In the genomic region with DNA sequence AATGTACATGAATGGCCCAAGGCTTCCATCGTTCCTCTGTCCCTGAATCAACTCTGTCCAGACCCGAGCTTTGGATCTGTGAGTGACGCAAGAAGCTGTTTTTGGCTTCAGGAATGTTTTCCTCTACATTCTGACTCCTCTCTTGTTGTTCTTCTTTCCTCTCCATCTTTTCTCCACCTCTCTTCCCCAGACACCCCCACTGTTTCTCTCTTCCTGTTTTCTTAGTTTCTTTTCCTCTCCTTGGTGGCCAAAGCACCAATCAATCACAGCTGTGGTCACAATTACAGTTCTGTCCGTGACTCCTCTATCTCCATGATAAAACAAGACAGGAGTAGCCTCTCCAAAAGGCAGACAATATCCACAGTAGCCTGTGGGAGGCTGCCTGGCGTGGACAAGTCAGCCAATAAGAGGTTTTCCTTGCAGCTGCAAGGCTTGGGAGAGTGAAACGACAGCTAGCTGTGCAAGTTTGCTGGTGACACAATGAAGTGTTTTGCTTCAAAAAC, we compare ENCODE assay signal across 8 cellular contexts. TPM values are rescaled to one million over a fixed set of nuclear protein-coding genes. Genes with fewer than 3 reads are reported as not detected.
DNase-seq lines count a peak whose midpoint lies in the region; ATAC-seq, FAIRE-seq and TF ChIP-seq lines count a peak whose summit lies in the region.

No MANE protein-coding gene starts in this region.

- peaks cover 8% of the 10 kb centered on the region for H3K4me1 Mint-ChIP-seq in MCF 10A (ENCODE audit: insufficient read depth, unreplicated experiment)
- peaks cover 3% of the 10 kb centered on the region for H3K4me1 Mint-ChIP-seq in activated CD8-positive, alpha-beta memory T cell treated with anti-CD3 and anti-CD28 coated beads, Interleukin-2, amount 10 ng/mL, durations not matched to agents 7 days and 5 days

- H3K4me3 ChIP-seq in HepG2 (replicated peaks in 1 of 3; ENCODE audit: insufficient read depth in 1 of 3, low read depth in 2 of 3, low read length in 3 of 3) (peak overlapping the region in 1 of 3 experiments; percentile 19; a peak in 1 of 6 replicates), BE2C (ENCODE audit: low read depth, low read length) (no peak overlapping the region)

- CTCF ChIA-PET in MCF 10A (lab: Yijun Ruan, JAX): interaction anchor here (0.6 to 2.0 kb wide), 6 partner anchors 9 to 502 kb away, joined by 3 to 12 read pairs (median 4); no protein-coding TSS in a partner anchor
- CTCF ChIA-PET in HepG2 (lab: Yijun Ruan, JAX; ENCODE audit: low intra/inter-chr PET ratio, low total read pairs): no interaction called here
- CTCF ChIA-PET in activated CD8-positive, alpha-beta memory T cell treated with anti-CD3 and anti-CD28 coated beads, Interleukin-2, amount 10 ng/mL, durations not matched to agents 7 days and 5 days (lab: Charles Lee): interaction anchor here (1.2 kb wide), 1 partner anchor 12 kb away, joined by 3 read pairs; no protein-coding TSS in a partner anchor
- CTCF ChIA-PET in GM10248 (lab: Yijun Ruan, JAX): interaction anchor here (1.1 to 1.2 kb wide), 2 partner anchors 25 to 877 kb away, joined by 3 read pairs; no protein-coding TSS in a partner anchor

- H3K27ac ChIP-seq in HepG2 (ENCODE audit: extremely low read length, insufficient read depth, low read length): peak overlapping the region; percentile 100
- H3K27ac ChIP-seq in temporal lobe (ENCODE audit: low read depth, low read length): peak overlapping the region; percentile 87

- H3K4me1 ChIP-seq in HepG2 (ENCODE audit: insufficient read depth, low read length) (peaks cover 97% of the 10 kb centered on the region), BE2C (no peaks in the 10 kb centered on the region)

- H3K36me3 Mint-ChIP-seq in MCF 10A (ENCODE audit: insufficient read depth, unreplicated experiment): no peaks in the 10 kb centered on the region
- H3K36me3 Mint-ChIP-seq in activated CD8-positive, alpha-beta memory T cell treated with anti-CD3 and anti-CD28 coated beads, Interleukin-2, amount 10 ng/mL, durations not matched to agents 7 days and 5 days: no peaks in the 10 kb centered on the region

- intact Hi-C loops in MCF 10A (cut with micrococcal nuclease) (loop anchor here (1.0 to 10.0 kb wide), 3 partner anchors 201 to 653 kb away; a partner anchor contains a TSS), HepG2 (cut with micrococcal nuclease; ENCODE audit: unreplicated experiment) (loop anchor here (10.0 kb wide), 2 partner anchors 103 to 653 kb away; no protein-coding TSS in a partner anchor)

- 1% methylated on average over 6 of the region's 6 CpGs for whole genome bisulfite sequencing in HepG2 (ENCODE audit: low lambda C conversion rate)

- no peaks in the 10 kb centered on the region for H4K20me1 ChIP-seq in HepG2 (ENCODE audit: insufficient read depth, low read length)

- H3K36me3 ChIP-seq in HepG2 (replicated peaks in 1 of 2; ENCODE audit: control insufficient read depth in 1 of 2, insufficient read depth in 2 of 2, low read length in 2 of 2) (no peaks in the 10 kb centered on the region), BE2C (no peaks in the 10 kb centered on the region)

- peak; percentile 74 for ATAC-seq in HG03432 (IDR thresholded peaks at IDR 0.05; ENCODE audit: unreplicated experiment)
- ATAC-seq in HepG2: peak; percentile 64
- no peak for ATAC-seq in activated CD8-positive, alpha-beta memory T cell treated with anti-CD3 and anti-CD28 coated beads, Interleukin-2, amount 10 ng/mL, durations not matched to agents 7 days and 5 days

- no peaks in the 10 kb centered on the region for H3K9me3 Mint-ChIP-seq in MCF 10A (ENCODE audit: unreplicated experiment)
- no peaks in the 10 kb centered on the region for H3K9me3 Mint-ChIP-seq in activated CD8-positive, alpha-beta memory T cell treated with anti-CD3 and anti-CD28 coated beads, Interleukin-2, amount 10 ng/mL, durations not matched to agents 7 days and 5 days (ENCODE audit: low read depth)

- no peak for FAIRE-seq in HepG2 (lab: Jason Lieb, UNC)

- H3K9ac ChIP-seq in HepG2 (ENCODE audit: insufficient read depth, low read depth, low read length): peak overlapping the region; percentile 46

- BruUV-seq in MCF 10A (replicated peaks; lab: Mats Ljungman, UMichigan): no TSS peak
- no TSS peak for BruUV-seq in HepG2 (replicated peaks; lab: Mats Ljungman, UMichigan)

- peaks cover 12% of the 10 kb centered on the region for H3K79me2 ChIP-seq in HepG2 (ENCODE audit: insufficient read depth, low read length)

- no peaks in the 10 kb centered on the region for H3K27me3 Mint-ChIP-seq in MCF 10A (ENCODE audit: insufficient read depth, unreplicated experiment)
- peaks cover 28% of the 10 kb centered on the region for H3K27me3 Mint-ChIP-seq in activated CD8-positive, alpha-beta memory T cell treated with anti-CD3 and anti-CD28 coated beads, Interleukin-2, amount 10 ng/mL, durations not matched to agents 7 days and 5 days

- no peaks in the 10 kb centered on the region for H3K9me3 ChIP-seq in HepG2 (ENCODE audit: low read length)
- H3K9me3 ChIP-seq in BE2C: no peaks in the 10 kb centered on the region

- peak; percentile 65 for DNase-seq in MCF 10A (ENCODE audit: unreplicated experiment)
- peak; percentile 90 for DNase-seq in HepG2 (ENCODE audit: low spot score)
- no peak for DNase-seq in activated CD8-positive, alpha-beta memory T cell treated with anti-CD3 and anti-CD28 coated beads, Interleukin-2, amount 10 ng/mL, durations not matched to agents 7 days and 5 days
- DNase-seq in HPDE6-E6E7 (ENCODE audit: extremely low spot score): no peak
- no peak for DNase-seq in BE2C
- DNase-seq in GM10248 (ENCODE audit: extremely low spot score): no peak

- in situ Hi-C loops in HepG2 (cut with HindIII; ENCODE audit: extremely low pct_ligation_motif_present, low pct_unique_long_range_greater_than_20kb): no loop called here

- TF ChIP-seq EP300 in HepG2 (IDR thresholded peaks at IDR 0.05; ENCODE audit: low read depth in 2 of 2, low read length in 2 of 2): peak; percentile 17 to 79; a peak in 2 of 4 replicates
- peak; percentile 58; the same call in 1 of the 2 replicates for TF ChIP-seq EP300 in HepG2 (CRISPR knock-in tag; IDR thresholded peaks at IDR 0.05; ENCODE audit: borderline replicate concordance)

- no peak overlapping the region for H2AFZ ChIP-seq in HepG2 (ENCODE audit: low read length)

- H3K27me3 ChIP-seq in HepG2 (ENCODE audit: control insufficient read depth in 1 of 2, insufficient read depth in 2 of 2, low read length in 2 of 2): no peaks in the 10 kb centered on the region
- no peaks in the 10 kb centered on the region for H3K27me3 ChIP-seq in BE2C

- 0 out of 4 replicates have a peak, but pooled peaks of 1 of the 2 experiments have one; percentile 33 for TF ChIP-seq POLR2A in HepG2 (IDR thresholded peaks at IDR 0.05; ENCODE audit: insufficient read depth in 1 of 2, low read depth in 2 of 2, low read length in 2 of 2)

- no peak for TF ChIP-seq RAD21 in HepG2 (CRISPR knock-in tag; IDR thresholded peaks at IDR 0.05)

- H3K4me2 ChIP-seq in HepG2 (ENCODE audit: low read depth, low read length): peak overlapping the region; percentile 60

- peak overlapping the region; percentile 73 for H3K27ac Mint-ChIP-seq in MCF 10A (ENCODE audit: low read depth, unreplicated experiment)
- no peak overlapping the region for H3K27ac Mint-ChIP-seq in activated CD8-positive, alpha-beta memory T cell treated with anti-CD3 and anti-CD28 coated beads, Interleukin-2, amount 10 ng/mL, durations not matched to agents 7 days and 5 days

- H3K4me3 Mint-ChIP-seq in MCF 10A (ENCODE audit: unreplicated experiment): peak overlapping the region; percentile 53
- no peak overlapping the region for H3K4me3 Mint-ChIP-seq in activated CD8-positive, alpha-beta memory T cell treated with anti-CD3 and anti-CD28 coated beads, Interleukin-2, amount 10 ng/mL, durations not matched to agents 7 days and 5 days

- TF ChIP-seq CTCF in MCF 10A (IDR thresholded peaks at IDR 0.05; ENCODE audit: unreplicated experiment) (no peak), HepG2 (CRISPR knock-in tag; IDR thresholded peaks at IDR 0.05) (0 out of 2 replicates have a peak, but pooled peaks have one; percentile 13), BE2C (IDR thresholded peaks at IDR 0.05; ENCODE audit: low read depth, low read length) (no peak), GM10248 (IDR thresholded peaks at IDR 0.05; ENCODE audit: control extremely low read depth, extremely low read depth, low read depth, missing control alignments) (no peak)

- POLR2A ChIA-PET in MCF 10A (lab: Yijun Ruan, JAX): interaction anchor here (0.6 to 1.1 kb wide), 3 partner anchors 28 to 933 kb away, joined by 3 to 4 read pairs (median 3); a partner anchor contains a TSS
- POLR2A ChIA-PET in HepG2 (lab: Yijun Ruan, JAX): interaction anchor here (0.7 to 6.3 kb wide), 17 partner anchors 8 to 368 kb away, joined by 3 to 91 read pairs (median 7); a partner anchor contains a TSS
- POLR2A ChIA-PET in GM10248 (lab: Yijun Ruan, JAX): interaction anchor here (0.6 kb wide), 1 partner anchor 11 kb away, joined by 6 read pairs; no protein-coding TSS in a partner anchor

RNA-seq across cellular contexts. Expression of a gene that starts 4.9 kb away (rescaled TPM):
- total RNA-seq in MCF 10A (2022) (not detected in 2 replicates), HepG2 (2016; rRNA removed; fragmentation: Illumina TruSeq; extraction: Trizol) (not detected in 2 replicates), temporal lobe (not detected)
- not detected in 2 replicates for total RNA-seq in HepG2 (2016; cell fraction: cytosol; rRNA removed; fragmentation: Illumina TruSeq; extraction: Trizol; ENCODE audit: low read depth)
- total RNA-seq in HepG2 (2016; cell fraction: insoluble cytoplasmic fraction; rRNA removed; fragmentation: Illumina TruSeq; extraction: Trizol): not detected in 2 replicates
- not detected in 2 replicates for total RNA-seq in HepG2 (2016; cell fraction: membrane; rRNA removed; fragmentation: Illumina TruSeq; extraction: Trizol)
- total RNA-seq in HepG2 (2016; cell fraction: nucleus; rRNA removed; fragmentation: Illumina TruSeq; extraction: Trizol): not detected in 2 replicates
- polyA plus RNA-seq in HepG2 (2011; rRNA removed): not detected in 2 replicates
- 0.06 TPM in 1 of 2 replicates, not detected in the other for polyA plus RNA-seq in HepG2 (2011; cell fraction: cytosol; rRNA removed)
- polyA plus RNA-seq in HepG2 (2011; cell fraction: nucleus; rRNA removed): 0.33 TPM in 1 of 2 replicates, not detected in the other
- not detected in 2 replicates for polyA plus RNA-seq in HepG2 (2012)
- polyA plus RNA-seq in HepG2 (2016; cell fraction: cytosol; fragmentation: Illumina TruSeq; extraction: Trizol; ENCODE audit: low read depth): not detected in 2 replicates
- polyA plus RNA-seq in HepG2 (2016; cell fraction: insoluble cytoplasmic fraction; fragmentation: Illumina TruSeq; extraction: Trizol; ENCODE audit: low read depth): not detected in 2 replicates
- not detected in 2 replicates for polyA plus RNA-seq in HepG2 (2016; cell fraction: membrane; fragmentation: Illumina TruSeq; extraction: Trizol; ENCODE audit: low read depth)
- polyA plus RNA-seq in HepG2 (2016; cell fraction: nucleus; fragmentation: Illumina TruSeq; extraction: Trizol; ENCODE audit: insufficient read depth, low read depth): not detected in 2 replicates
- not detected in 2 replicates for polyA minus RNA-seq in HepG2 (2011; rRNA and poly(A)+ RNA removed; ENCODE audit: low replicate concordance)
- not detected in 2 replicates for polyA minus RNA-seq in HepG2 (2011; cell fraction: cytosol; rRNA and poly(A)+ RNA removed)
- 1.2 TPM in 1 of 2 replicates, not detected in the other for polyA minus RNA-seq in HepG2 (2011; cell fraction: nucleus; rRNA and poly(A)+ RNA removed)
- total RNA-seq in activated CD8-positive, alpha-beta memory T cell treated with anti-CD3 and anti-CD28 coated beads, Interleukin-2, amount 10 ng/mL, durations not matched to agents 7 days and 5 days: not detected
- polyA plus RNA-seq in BE2C (2012; ENCODE audit: insufficient read depth, insufficient read length, low read depth): not detected

RNA-seq across cellular contexts. Expression of a gene that starts 28.0 kb away (rescaled TPM):
- 8.0 and 14.8 TPM in 2 replicates for total RNA-seq in MCF 10A (2022)
- total RNA-seq in HepG2 (2016; rRNA removed; fragmentation: Illumina TruSeq; extraction: Trizol): 27.1 and 33.6 TPM in 2 replicates
- 12.6 and 14.9 TPM in 2 replicates for total RNA-seq in HepG2 (2016; cell fraction: cytosol; rRNA removed; fragmentation: Illumina TruSeq; extraction: Trizol; ENCODE audit: low read depth)
- 28.7 and 35.7 TPM in 2 replicates for total RNA-seq in HepG2 (2016; cell fraction: insoluble cytoplasmic fraction; rRNA removed; fragmentation: Illumina TruSeq; extraction: Trizol)
- total RNA-seq in HepG2 (2016; cell fraction: membrane; rRNA removed; fragmentation: Illumina TruSeq; extraction: Trizol): 12.9 and 13.9 TPM in 2 replicates
- total RNA-seq in HepG2 (2016; cell fraction: nucleus; rRNA removed; fragmentation: Illumina TruSeq; extraction: Trizol): 61.9 and 62.3 TPM in 2 replicates
- polyA plus RNA-seq in HepG2 (2011; rRNA removed): 50.3 and 59.4 TPM in 2 replicates
- polyA plus RNA-seq in HepG2 (2011; cell fraction: cytosol; rRNA removed): 28.6 and 41.2 TPM in 2 replicates
- 71.6 and 77.3 TPM in 2 replicates for polyA plus RNA-seq in HepG2 (2011; cell fraction: nucleus; rRNA removed)
- 41.8 and 49.9 TPM in 2 replicates for polyA plus RNA-seq in HepG2 (2012)
- 3.8 and 4.4 TPM in 2 replicates for polyA plus RNA-seq in HepG2 (2016; cell fraction: cytosol; fragmentation: Illumina TruSeq; extraction: Trizol; ENCODE audit: low read depth)
- polyA plus RNA-seq in HepG2 (2016; cell fraction: insoluble cytoplasmic fraction; fragmentation: Illumina TruSeq; extraction: Trizol; ENCODE audit: low read depth): 25.0 and 25.2 TPM in 2 replicates
- polyA plus RNA-seq in HepG2 (2016; cell fraction: membrane; fragmentation: Illumina TruSeq; extraction: Trizol; ENCODE audit: low read depth): 6.2 and 6.8 TPM in 2 replicates
- 33.1 and 33.7 TPM in 2 replicates for polyA plus RNA-seq in HepG2 (2016; cell fraction: nucleus; fragmentation: Illumina TruSeq; extraction: Trizol; ENCODE audit: insufficient read depth, low read depth)
- 21.7 and 144 TPM in 2 replicates for polyA minus RNA-seq in HepG2 (2011; rRNA and poly(A)+ RNA removed; ENCODE audit: low replicate concordance)
- 63.4 and 75.3 TPM in 2 replicates for polyA minus RNA-seq in HepG2 (2011; cell fraction: cytosol; rRNA and poly(A)+ RNA removed)
- polyA minus RNA-seq in HepG2 (2011; cell fraction: nucleus; rRNA and poly(A)+ RNA removed): 391 and 460 TPM in 2 replicates
- total RNA-seq in temporal lobe: 3.9 TPM
- 1 to 10 TPM; 2.0 to 3.4 TPM for total RNA-seq in activated CD8-positive, alpha-beta memory T cell treated with anti-CD3 and anti-CD28 coated beads, Interleukin-2, amount 10 ng/mL, durations not matched to agents 7 days and 5 days
- 0.49 TPM for polyA plus RNA-seq in BE2C (2012; ENCODE audit: insufficient read depth, insufficient read length, low read depth)

Comparison
In these comparisons a context has a peak if more than half of its experiments do, and no peak if none do; other contexts are left out.
1. DNase-seq: peak in MCF 10A (single experiment) and HepG2 (single experiment); none in activated CD8-positive, alpha-beta memory T cell treated with anti-CD3 and anti-CD28 coated beads, Interleukin-2, amount 10 ng/mL, durations not matched to agents 7 days and 5 days (single experiment), HPDE6-E6E7 (single experiment), BE2C (single experiment) and GM10248 (single experiment).